Comparison of ENCODE assay signal across 14 cellular contexts in the genomic region with DNA sequence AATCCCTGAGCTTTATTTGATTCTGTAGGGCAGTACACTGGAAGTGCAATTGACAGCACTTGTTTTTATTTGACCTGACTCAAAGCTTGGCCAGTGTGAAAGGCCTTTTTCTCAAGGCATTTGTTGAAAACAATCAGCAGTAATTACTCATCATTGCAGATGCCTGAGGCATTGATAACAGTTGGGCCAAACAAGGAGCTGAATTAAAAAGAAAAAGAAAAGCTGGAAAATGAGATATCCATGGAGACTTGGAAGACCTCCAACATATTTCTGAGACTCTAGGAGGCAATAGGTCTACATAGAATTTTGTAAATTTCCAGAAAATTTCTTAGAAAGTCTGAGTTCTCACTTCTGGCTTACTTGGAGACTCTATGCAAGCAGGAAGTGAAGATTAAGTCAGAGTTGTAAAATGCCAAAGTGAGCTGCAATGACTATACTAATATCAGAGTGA.
DNase-seq lines count a peak whose midpoint lies in the region; ATAC-seq, FAIRE-seq and TF ChIP-seq lines count a peak whose summit lies in the region.
"Had no signal": no experiment of that assay in that cellular context is flagged by ENCODE, and none has a peak within 500 bp of the region (broad histone marks: within the 10 kb centered on the region; RNA-seq: fewer than 3 reads in every experiment).

No MANE protein-coding gene starts in this region.

- H3K36me3 ChIP-seq in bronchial epithelial cell (ENCODE audit: control insufficient read depth, insufficient read depth, low read length): no peaks in the 10 kb centered on the region
- H3K36me3 ChIP-seq in stomach: no peaks in the 10 kb centered on the region
- H3K36me3 ChIP-seq: neutrophil had no signal

- TF ChIP-seq CTCF in bronchial epithelial cell (IDR thresholded peaks at IDR 0.05; ENCODE audit: insufficient read depth, low read length, severe bottlenecking): no peak
- no peak for TF ChIP-seq CTCF in stomach (IDR thresholded peaks at IDR 0.05)

- TF ChIP-seq EP300 in stomach (IDR thresholded peaks at IDR 0.05): no peak

- FAIRE-seq in bronchial epithelial cell (lab: Jason Lieb, UNC): no peak

- H3K4me3 ChIP-seq in bronchial epithelial cell (ENCODE audit: low read depth, low read length): no peak overlapping the region
- no peak overlapping the region for H3K4me3 ChIP-seq in stomach

- ATAC-seq in HG03457 (IDR thresholded peaks at IDR 0.05; ENCODE audit: unreplicated experiment): no peak
- ATAC-seq: activated naive CD8-positive, alpha-beta T cell treated with anti-CD3 and anti-CD28 coated beads, Interleukin-2, amount 50 U/mL, for 24 hours; esophagus mucosa had no signal

- peaks cover 0 to 7% (median 0%) of the 10 kb centered on the region in 4 donors for H3K9me3 ChIP-seq in stomach
- H3K9me3 ChIP-seq: neutrophil had no signal

- intact Hi-C loops in stomach (cut with DNase I; ENCODE audit: low total_unique reads): no loop called here

- no peaks in the 10 kb centered on the region for H3K4me1 ChIP-seq in stomach

- H3K27ac ChIP-seq in stomach: no peak overlapping the region
- H3K27ac ChIP-seq: C4-2B, neutrophil had no signal

- no peak for TF ChIP-seq POLR2A in stomach (IDR thresholded peaks at IDR 0.05)

- no peaks in the 10 kb centered on the region for H3K27me3 ChIP-seq in bronchial epithelial cell (ENCODE audit: control insufficient read depth, insufficient read depth, low read length)
- H3K27me3 ChIP-seq in stomach: no peaks in the 10 kb centered on the region
- H3K27me3 ChIP-seq: neutrophil had no signal

- DNase-seq in CD1c-positive myeloid dendritic cell (ENCODE audit: extremely low spot score): peak; percentile 26
- peak; percentile 76 for DNase-seq in LHCN-M2 (ENCODE audit: low read depth)
- DNase-seq in bronchial epithelial cell (ENCODE audit: low read depth): peak; percentile 92
- peak; percentile 73 for DNase-seq in islet precursor cell
- DNase-seq in stomach: no peak
- no peak for DNase-seq in AML-193 (lab: John Stamatoyannopoulos, UW)
- no peak for DNase-seq in NCI-H510A treated with DMSO at 0.1 percent for 48 hours (lab: John Stamatoyannopoulos, UW)
- DNase-seq: activated naive CD8-positive, alpha-beta T cell treated with anti-CD3 and anti-CD28 coated beads, Interleukin-2, amount 50 U/mL, for 24 hours; NCI-H2081; OCI-M1 had no signal

Comparison
In these comparisons a context has a peak if more than half of its experiments do, and no peak if none do; other contexts are left out.
1. DNase-seq: peak in CD1c-positive myeloid dendritic cell (single experiment), LHCN-M2 (single experiment), bronchial epithelial cell (single experiment) and islet precursor cell (single experiment); none in stomach (single experiment), AML-193 (0 of 2) and NCI-H510A treated with DMSO at 0.1 percent for 48 hours (single experiment).